In genomic region chr6:36443498-36443844, GRCh38 we compare ENCODE assay signal across 8 cellular contexts. TPM values are rescaled to one million over a fixed set of nuclear protein-coding genes. Genes with fewer than 3 reads are reported as not detected.
DNase-seq lines count a peak whose midpoint lies in the region; ATAC-seq, FAIRE-seq and TF ChIP-seq lines count a peak whose summit lies in the region.

No MANE protein-coding gene starts in this region.

- TF ChIP-seq CTCF in PC-9 (conservative IDR thresholded peaks at IDR 0.05) (no peak), pancreas (IDR thresholded peaks at IDR 0.05) (no peak)

- H3K27me3 ChIP-seq in PC-9 (ENCODE audit: insufficient read depth, low read depth): no peaks in the 10 kb centered on the region
- H3K27me3 ChIP-seq in pancreas: no peaks in the 10 kb centered on the region

- in situ Hi-C loops in G401 (cut with HindIII; ENCODE audit: low sequenced_read_pairs): no loop called here

- H3F3A ChIP-seq in PC-9 (ENCODE audit: insufficient read depth, low read depth): peaks cover 28% of the 10 kb centered on the region

- H3K4me1 ChIP-seq in PC-9 (replicated peaks; ENCODE audit: insufficient read depth) (peaks cover 25% of the 10 kb centered on the region), pancreas (peaks cover 11 to 31% (median 30%) of the 10 kb centered on the region in 3 donors)

- peak overlapping the region; percentile 89 for H2AFZ ChIP-seq in PC-9

- ATAC-seq in pancreas (peak; percentile 3 to 23 (median 7)), HG02970 (IDR thresholded peaks at IDR 0.05; ENCODE audit: low FRiP score, unreplicated experiment) (no peak), HG03025 (IDR thresholded peaks at IDR 0.05; ENCODE audit: low FRiP score, unreplicated experiment) (no peak)

- H3K4me3 ChIP-seq in PC-9 (peak overlapping the region; percentile 75), pancreas (peak overlapping the region; percentile 75 to 92 (median 84))

- H3K9me3 ChIP-seq in PC-9 (ENCODE audit: insufficient read depth, low read depth) (no peaks in the 10 kb centered on the region), pancreas (no peaks in the 10 kb centered on the region)

- H3K36me3 ChIP-seq in PC-9 (ENCODE audit: low read depth) (no peaks in the 10 kb centered on the region), pancreas (no peaks in the 10 kb centered on the region)

- peak overlapping the region; percentile 93 for H3K4me2 ChIP-seq in PC-9

- CTCF ChIA-PET in PC-9 (lab: Charles Lee): no interaction called here

- H4K20me1 ChIP-seq in PC-9 (ENCODE audit: insufficient read depth): no peaks in the 10 kb centered on the region; the same call in 1 of the 2 replicates

- FAIRE-seq in pancreas (lab: Jason Lieb, UNC): no peak

- intact Hi-C loops in PC-9 (cut with micrococcal nuclease; ENCODE audit: unreplicated experiment): loop anchor here (1.0 to 5.0 kb wide), 4 partner anchors 20 to 239 kb away; partner anchors contain the start of gene SRSF3
- intact Hi-C loops in pancreas (cut with DNase I): no loop called here

- H3K27ac ChIP-seq in PC-9: peak overlapping the region; percentile 92
- H3K27ac ChIP-seq in epithelial cell of prostate: peak overlapping the region; percentile 85
- peak overlapping the region; percentile 93 to 97 (median 96) for H3K27ac ChIP-seq in pancreas

- H3K79me2 ChIP-seq in PC-9 (ENCODE audit: low read depth): peaks cover 58% of the 10 kb centered on the region

- no TSS peak for BruUV-seq in PC-9 (replicated peaks; lab: Mats Ljungman, UMichigan)

- POLR2A ChIA-PET in PC-9 (lab: Charles Lee; ENCODE audit: unreplicated experiment): interaction anchor here (0.9 kb wide), 1 partner anchor 20 kb away, joined by 4 read pairs; no protein-coding TSS in a partner anchor

- peak; percentile 61 for DNase-seq in G401 (ENCODE audit: low spot score)
- DNase-seq in PC-9: no peak
- no peak for DNase-seq in epithelial cell of prostate (ENCODE audit: low read depth, low spot score)
- DNase-seq in pancreas: no peak
- no peak for DNase-seq in NCI-H748 (lab: John Stamatoyannopoulos, UW; ENCODE audit: unreplicated experiment)
- DNase-seq in NK-92 treated with Interleukin-12 subunit alpha and Interleukin-12 subunit beta, amount 100 ng/mL, for 24 hours (lab: John Stamatoyannopoulos, UW): no peak

- no peaks in the 10 kb centered on the region for H3K9me2 ChIP-seq in PC-9 (ENCODE audit: insufficient read depth)

- WGBS in pancreas, 2 donors: 0 to 1% methylated on average over 7 of the region's 7 CpGs

RNA-seq across cellular contexts. Expression of gene KCTD20, which starts 0.7 kb away (rescaled TPM):
- 68.6 and 91.6 TPM in 2 replicates for total RNA-seq in G401 (2014; rRNA removed; shearing (Covaris generic))
- total RNA-seq in PC-9 (2021): 34.2 and 42.5 TPM in 2 replicates
- total RNA-seq in pancreas: 10 to 100 TPM in 3 of 6 donors, 1 to 10 TPM in 3; 8.8 to 21.7 (median 11.0) TPM
- polyA plus RNA-seq in pancreas: 10 to 100 TPM in 1 of 2 donors, 1 to 10 TPM in 1; 9.8 to 10.3 TPM

RNA-seq across cellular contexts. Expression of gene PXT1, which starts 0.8 kb away (rescaled TPM):
- total RNA-seq in G401 (2014; rRNA removed; shearing (Covaris generic)): not detected in 2 replicates
- not detected in 2 replicates for total RNA-seq in PC-9 (2021)
- total RNA-seq in pancreas: not detected
- polyA plus RNA-seq in pancreas: not detected

RNA-seq across cellular contexts. Expression of gene ETV7, which starts 56.0 kb away (rescaled TPM):
- 1.7 and 2.7 TPM in 2 replicates for total RNA-seq in G401 (2014; rRNA removed; shearing (Covaris generic))
- total RNA-seq in PC-9 (2021) (0.57 and 0.83 TPM in 2 replicates), pancreas (1 to 10 TPM in 2 of 6 donors, under 1 TPM in 4; 0.16 to 4.6 (median 0.47) TPM)
- polyA plus RNA-seq in pancreas: 1 to 10 TPM; 1.7 to 2.2 TPM

Comparison
In these comparisons a context has a peak if more than half of its experiments do, and no peak if none do; other contexts are left out.
1. ATAC-seq: peak in pancreas (4 of 4); none in HG02970 (single experiment) and HG03025 (single experiment).
2. Peak in every context shown above with its lines, with median percentiles within 50 percentile points of each other: H3K27ac ChIP-seq.